In the genomic region with DNA sequence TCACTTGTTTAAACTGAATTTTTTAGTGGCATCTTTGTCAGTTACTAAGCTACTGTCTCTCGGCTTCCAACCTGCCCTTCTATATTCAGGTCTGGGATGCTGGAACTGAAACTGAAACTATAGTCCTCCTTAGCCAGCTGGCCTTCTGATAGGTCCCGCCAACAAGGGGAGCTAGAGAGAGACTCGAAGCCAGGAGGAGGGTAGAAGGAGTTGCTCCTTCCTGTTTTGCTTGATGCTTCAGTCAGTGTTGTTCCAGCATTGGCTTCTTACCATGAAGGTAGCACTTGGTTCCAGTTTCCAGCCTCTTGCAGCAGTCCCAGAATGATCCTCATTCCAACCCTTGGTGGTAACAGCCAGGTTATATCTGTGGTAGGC, we compare ENCODE assay signal across 1 cellular context.
TF ChIP-seq lines count a peak whose summit lies in the region.

No MANE protein-coding gene starts in this region.

TF ChIP-seq in GM23338, 12 proteins besides CTCF, POLR2A, EP300 and RAD21 (continued from another document):
- TF ChIP-seq, protein P1, sequence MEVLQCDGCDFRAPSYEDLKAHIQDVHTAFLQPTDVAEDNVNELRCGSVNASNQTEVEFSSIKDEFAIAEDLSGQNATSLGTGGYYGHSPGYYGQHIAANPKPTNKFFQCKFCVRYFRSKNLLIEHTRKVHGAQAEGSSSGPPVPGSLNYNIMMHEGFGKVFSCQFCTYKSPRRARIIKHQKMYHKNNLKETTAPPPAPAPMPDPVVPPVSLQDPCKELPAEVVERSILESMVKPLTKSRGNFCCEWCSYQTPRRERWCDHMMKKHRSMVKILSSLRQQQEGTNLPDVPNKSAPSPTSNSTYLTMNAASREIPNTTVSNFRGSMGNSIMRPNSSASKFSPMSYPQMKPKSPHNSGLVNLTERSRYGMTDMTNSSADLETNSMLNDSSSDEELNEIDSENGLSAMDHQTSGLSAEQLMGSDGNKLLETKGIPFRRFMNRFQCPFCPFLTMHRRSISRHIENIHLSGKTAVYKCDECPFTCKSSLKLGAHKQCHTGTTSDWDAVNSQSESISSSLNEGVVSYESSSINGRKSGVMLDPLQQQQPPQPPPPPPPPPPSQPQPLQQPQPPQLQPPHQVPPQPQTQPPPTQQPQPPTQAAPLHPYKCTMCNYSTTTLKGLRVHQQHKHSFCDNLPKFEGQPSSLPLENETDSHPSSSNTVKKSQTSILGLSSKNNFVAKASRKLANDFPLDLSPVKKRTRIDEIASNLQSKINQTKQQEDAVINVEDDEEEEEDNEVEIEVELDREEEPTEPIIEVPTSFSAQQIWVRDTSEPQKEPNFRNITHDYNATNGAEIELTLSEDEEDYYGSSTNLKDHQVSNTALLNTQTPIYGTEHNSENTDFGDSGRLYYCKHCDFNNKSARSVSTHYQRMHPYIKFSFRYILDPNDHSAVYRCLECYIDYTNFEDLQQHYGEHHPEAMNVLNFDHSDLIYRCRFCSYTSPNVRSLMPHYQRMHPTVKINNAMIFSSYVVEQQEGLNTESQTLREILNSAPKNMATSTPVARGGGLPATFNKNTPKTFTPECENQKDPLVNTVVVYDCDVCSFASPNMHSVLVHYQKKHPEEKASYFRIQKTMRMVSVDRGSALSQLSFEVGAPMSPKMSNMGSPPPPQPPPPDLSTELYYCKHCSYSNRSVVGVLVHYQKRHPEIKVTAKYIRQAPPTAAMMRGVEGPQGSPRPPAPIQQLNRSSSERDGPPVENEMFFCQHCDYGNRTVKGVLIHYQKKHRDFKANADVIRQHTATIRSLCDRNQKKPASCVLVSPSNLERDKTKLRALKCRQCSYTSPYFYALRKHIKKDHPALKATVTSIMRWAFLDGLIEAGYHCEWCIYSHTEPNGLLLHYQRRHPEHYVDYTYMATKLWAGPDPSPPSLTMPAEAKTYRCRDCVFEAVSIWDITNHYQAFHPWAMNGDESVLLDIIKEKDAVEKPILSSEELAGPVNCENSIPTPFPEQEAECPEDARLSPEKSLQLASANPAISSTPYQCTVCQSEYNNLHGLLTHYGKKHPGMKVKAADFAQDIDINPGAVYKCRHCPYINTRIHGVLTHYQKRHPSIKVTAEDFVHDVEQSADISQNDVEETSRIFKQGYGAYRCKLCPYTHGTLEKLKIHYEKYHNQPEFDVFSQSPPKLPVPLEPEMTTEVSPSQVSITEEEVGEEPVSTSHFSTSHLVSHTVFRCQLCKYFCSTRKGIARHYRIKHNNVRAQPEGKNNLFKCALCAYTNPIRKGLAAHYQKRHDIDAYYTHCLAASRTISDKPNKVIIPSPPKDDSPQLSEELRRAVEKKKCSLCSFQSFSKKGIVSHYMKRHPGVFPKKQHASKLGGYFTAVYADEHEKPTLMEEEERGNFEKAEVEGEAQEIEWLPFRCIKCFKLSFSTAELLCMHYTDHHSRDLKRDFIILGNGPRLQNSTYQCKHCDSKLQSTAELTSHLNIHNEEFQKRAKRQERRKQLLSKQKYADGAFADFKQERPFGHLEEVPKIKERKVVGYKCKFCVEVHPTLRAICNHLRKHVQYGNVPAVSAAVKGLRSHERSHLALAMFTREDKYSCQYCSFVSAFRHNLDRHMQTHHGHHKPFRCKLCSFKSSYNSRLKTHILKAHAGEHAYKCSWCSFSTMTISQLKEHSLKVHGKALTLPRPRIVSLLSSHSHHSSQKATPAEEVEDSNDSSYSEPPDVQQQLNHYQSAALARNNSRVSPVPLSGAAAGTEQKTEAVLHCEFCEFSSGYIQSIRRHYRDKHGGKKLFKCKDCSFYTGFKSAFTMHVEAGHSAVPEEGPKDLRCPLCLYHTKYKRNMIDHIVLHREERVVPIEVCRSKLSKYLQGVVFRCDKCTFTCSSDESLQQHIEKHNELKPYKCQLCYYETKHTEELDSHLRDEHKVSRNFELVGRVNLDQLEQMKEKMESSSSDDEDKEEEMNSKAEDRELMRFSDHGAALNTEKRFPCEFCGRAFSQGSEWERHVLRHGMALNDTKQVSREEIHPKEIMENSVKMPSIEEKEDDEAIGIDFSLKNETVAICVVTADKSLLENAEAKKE (CRISPR knock-in tag; IDR thresholded peaks at IDR 0.05), result no peak
- TF ChIP-seq CREB1 (CRISPR knock-in tag; IDR thresholded peaks at IDR 0.05; ENCODE audit: low read depth) (no peak), ZNF114 (CRISPR knock-in tag; IDR thresholded peaks at IDR 0.05) (no peak), POLR2AphosphoS5 (IDR thresholded peaks at IDR 0.05; ENCODE audit: low read depth) (no peak), JUNB (IDR thresholded peaks at IDR 0.05; ENCODE audit: unreplicated experiment) (no peak)
- TF ChIP-seq, protein P2, sequence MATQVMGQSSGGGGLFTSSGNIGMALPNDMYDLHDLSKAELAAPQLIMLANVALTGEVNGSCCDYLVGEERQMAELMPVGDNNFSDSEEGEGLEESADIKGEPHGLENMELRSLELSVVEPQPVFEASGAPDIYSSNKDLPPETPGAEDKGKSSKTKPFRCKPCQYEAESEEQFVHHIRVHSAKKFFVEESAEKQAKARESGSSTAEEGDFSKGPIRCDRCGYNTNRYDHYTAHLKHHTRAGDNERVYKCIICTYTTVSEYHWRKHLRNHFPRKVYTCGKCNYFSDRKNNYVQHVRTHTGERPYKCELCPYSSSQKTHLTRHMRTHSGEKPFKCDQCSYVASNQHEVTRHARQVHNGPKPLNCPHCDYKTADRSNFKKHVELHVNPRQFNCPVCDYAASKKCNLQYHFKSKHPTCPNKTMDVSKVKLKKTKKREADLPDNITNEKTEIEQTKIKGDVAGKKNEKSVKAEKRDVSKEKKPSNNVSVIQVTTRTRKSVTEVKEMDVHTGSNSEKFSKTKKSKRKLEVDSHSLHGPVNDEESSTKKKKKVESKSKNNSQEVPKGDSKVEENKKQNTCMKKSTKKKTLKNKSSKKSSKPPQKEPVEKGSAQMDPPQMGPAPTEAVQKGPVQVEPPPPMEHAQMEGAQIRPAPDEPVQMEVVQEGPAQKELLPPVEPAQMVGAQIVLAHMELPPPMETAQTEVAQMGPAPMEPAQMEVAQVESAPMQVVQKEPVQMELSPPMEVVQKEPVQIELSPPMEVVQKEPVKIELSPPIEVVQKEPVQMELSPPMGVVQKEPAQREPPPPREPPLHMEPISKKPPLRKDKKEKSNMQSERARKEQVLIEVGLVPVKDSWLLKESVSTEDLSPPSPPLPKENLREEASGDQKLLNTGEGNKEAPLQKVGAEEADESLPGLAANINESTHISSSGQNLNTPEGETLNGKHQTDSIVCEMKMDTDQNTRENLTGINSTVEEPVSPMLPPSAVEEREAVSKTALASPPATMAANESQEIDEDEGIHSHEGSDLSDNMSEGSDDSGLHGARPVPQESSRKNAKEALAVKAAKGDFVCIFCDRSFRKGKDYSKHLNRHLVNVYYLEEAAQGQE (IDR thresholded peaks at IDR 0.05; ENCODE audit: unreplicated experiment), result no peak
